Comparison of ENCODE assay signal across 5 cellular contexts in genomic region chr19:32273483-32273882, GRCh38.
"Had no signal": no experiment of that assay in that cellular context is flagged by ENCODE, and none has a peak within 500 bp of the region (broad histone marks: within the 10 kb centered on the region; RNA-seq: fewer than 3 reads in every experiment).

No MANE protein-coding gene starts in this region.

- H3K27ac Mint-ChIP-seq: IgD-negative memory B cell had no signal

- DNase-seq: IMR-90 had no signal

- H3K36me3 Mint-ChIP-seq: IgD-negative memory B cell had no signal

- H3K4me3 Mint-ChIP-seq: IgD-negative memory B cell had no signal

- ATAC-seq: HepG2, K562 had no signal

- H3K27ac ChIP-seq: HL-60 had no signal

- H3K4me3 ChIP-seq: K562 had no signal
